In genomic region chr1:8752411-8752810, GRCh38 we compare ENCODE assay signal across 12 cellular contexts.
"Had no signal": no experiment of that assay in that cellular context is flagged by ENCODE, and none has a peak within 500 bp of the region (broad histone marks: within the 10 kb centered on the region; RNA-seq: fewer than 3 reads in every experiment).

No MANE protein-coding gene starts in this region.

- H3K4me3 Mint-ChIP-seq: central memory CD8-positive, alpha-beta T cell; neural progenitor cell had no signal

- H3K9me3 Mint-ChIP-seq: central memory CD8-positive, alpha-beta T cell; neural progenitor cell had no signal

- H3K27ac Mint-ChIP-seq: neural progenitor cell had no signal

- H3K27me3 Mint-ChIP-seq: central memory CD8-positive, alpha-beta T cell had no signal

- ATAC-seq: body of pancreas, gastrocnemius medialis had no signal

- DNase-seq: activated CD4-positive, CD25-positive, alpha-beta regulatory T cell treated with anti-CD3 and anti-CD28 coated beads, Interleukin-2, amount 50 U/mL, for 72 hours; body of pancreas; cortex of kidney; effector CD8-positive, alpha-beta T cell; gastrocnemius medialis; hippocampal formation; mesendoderm; retina; stimulated activated CD4-positive, alpha-beta T cell treated with anti-CD3 and anti-CD28 coated beads, Interleukin-4, amount 100 ng/mL, for 24 hours; stomach had no signal
